6 cellular contexts compared by ENCODE assay signal in genomic region chr17:76346936-76347335, GRCh38. TPM values are rescaled to one million over a fixed set of nuclear protein-coding genes. Genes with fewer than 3 reads are reported as not detected.
DNase-seq lines count a peak whose midpoint lies in the region; ATAC-seq and TF ChIP-seq lines count a peak whose summit lies in the region.
"Not testable (repeated sequence)": the region's sequence is repeated elsewhere in the genome, so short reads cannot be mapped to it uniquely, and the experiment has no call there.

No MANE protein-coding gene starts in this region.

- H3K27me3 ChIP-seq in lower lobe of right lung (ENCODE audit: low read depth); aorta (ENCODE audit: control insufficient read depth in 1 of 2, insufficient read depth in 2 of 2, low read length in 1 of 2): not testable (repeated sequence)

- H3K36me3 Mint-ChIP-seq in brain = peaks cover 64% of the 10 kb centered on the region
- peaks cover 32% of the 10 kb centered on the region for H3K36me3 Mint-ChIP-seq in endothelial cell (ENCODE audit: low read depth, unreplicated experiment)
- peaks cover 31% of the 10 kb centered on the region for H3K36me3 Mint-ChIP-seq in osteocyte (ENCODE audit: unreplicated experiment)

- H3K4me3 Mint-ChIP-seq in brain; osteocyte (ENCODE audit: unreplicated experiment): not testable (repeated sequence)
- H3K4me3 Mint-ChIP-seq in endothelial cell (ENCODE audit: unreplicated experiment) = peak overlapping the region; percentile 60

- H3K9me3 ChIP-seq in lower lobe of right lung; aorta (ENCODE audit: control insufficient read depth, low read length): not testable (repeated sequence)

- H3K27ac ChIP-seq in RWPE1 = 0 out of 2 replicates have a peak overlapping the region, but pooled peaks have one; percentile 13
- not testable (repeated sequence) for H3K27ac ChIP-seq in lower lobe of right lung; aorta (ENCODE audit: low read depth in 1 of 2, low read length in 2 of 2)

- H3K27me3 Mint-ChIP-seq in brain; endothelial cell (ENCODE audit: unreplicated experiment); osteocyte (ENCODE audit: unreplicated experiment): not testable (repeated sequence)

- WGBS in aorta, 2 donors = 91 to 95% methylated on average over 11 of the region's 11 CpGs

- not testable (repeated sequence) for H3K4me3 ChIP-seq in lower lobe of right lung; aorta (ENCODE audit: low read length in 2 of 2)

- POLR2A ChIA-PET in RWPE1 (lab: Yijun Ruan, JAX; ENCODE audit: low non-redundant PET) = not testable (repeated sequence)

- TF ChIP-seq CTCF in RWPE1 (conservative IDR thresholded peaks at IDR 0.05; ENCODE audit: low read depth); brain (conservative IDR thresholded peaks at IDR 0.05); endothelial cell (IDR thresholded peaks at IDR 0.05; ENCODE audit: unreplicated experiment); lower lobe of right lung (IDR thresholded peaks at IDR 0.05); osteocyte (IDR thresholded peaks at IDR 0.05): not testable (repeated sequence)

- CTCF ChIA-PET in RWPE1 (lab: Yijun Ruan, JAX) = not testable (repeated sequence)

- H3K36me3 ChIP-seq in lower lobe of right lung = peaks cover 59% of the 10 kb centered on the region
- H3K36me3 ChIP-seq in aorta (ENCODE audit: control insufficient read depth in 1 of 2, insufficient read depth in 2 of 2, low read length in 1 of 2) = not testable (repeated sequence)

- peak overlapping the region in 4 of 5 experiments; percentile 46 to 93 (median 76) for H3K27ac Mint-ChIP-seq in brain
- H3K27ac Mint-ChIP-seq in endothelial cell (ENCODE audit: unreplicated experiment) = not testable (repeated sequence)
- peak overlapping the region; percentile 23 for H3K27ac Mint-ChIP-seq in osteocyte (ENCODE audit: unreplicated experiment)

- DNase-seq in RWPE1 (ENCODE audit: low spot score); endothelial cell (ENCODE audit: low spot score); osteocyte (ENCODE audit: extremely low spot score, unreplicated experiment): not testable (repeated sequence)
- DNase-seq in lower lobe of right lung (peak; percentile 20), aorta (peak; percentile 35 to 62)

- intact Hi-C loops in lower lobe of right lung (cut with DNase I); aorta (cut with DNase I): not testable (repeated sequence)

- not testable (repeated sequence) for ATAC-seq in lower lobe of right lung; aorta (ENCODE audit: low FRiP score)

- H3K4me1 ChIP-seq in lower lobe of right lung; aorta (ENCODE audit: control insufficient read depth in 1 of 2, insufficient read depth in 2 of 2, low read length in 2 of 2): not testable (repeated sequence)

- H3K9me3 Mint-ChIP-seq in brain; endothelial cell (ENCODE audit: unreplicated experiment); osteocyte (ENCODE audit: unreplicated experiment): not testable (repeated sequence)

- H3K4me1 Mint-ChIP-seq in brain (peaks cover 17% of the 10 kb centered on the region), osteocyte (ENCODE audit: unreplicated experiment) (peaks cover 19% of the 10 kb centered on the region)
- H3K4me1 Mint-ChIP-seq in endothelial cell (ENCODE audit: unreplicated experiment) = not testable (repeated sequence)

RNA-seq across cellular contexts. Expression of gene PRPSAP1, which starts 6.8 kb away (rescaled TPM):
- polyA plus RNA-seq in brain (ENCODE audit: insufficient read depth, low read depth, low replicate concordance) (59.4 TPM), aorta (10 to 100 TPM; 29.7 to 45.2 TPM)
- total RNA-seq in endothelial cell (ENCODE audit: unreplicated experiment) (136 TPM), lower lobe of right lung (70.4 TPM), osteocyte (69.7 and 71.9 TPM in 2 replicates), aorta (10 to 100 TPM; 47.2 to 64.4 TPM)

RNA-seq across cellular contexts. Expression of gene SPHK1, which starts 37.5 kb away (rescaled TPM):
- 1.6 TPM for polyA plus RNA-seq in brain (ENCODE audit: insufficient read depth, low read depth, low replicate concordance)
- total RNA-seq in endothelial cell (ENCODE audit: unreplicated experiment) = 15.4 TPM
- total RNA-seq in lower lobe of right lung = 8.2 TPM
- 15.2 TPM in 2 replicates for total RNA-seq in osteocyte
- 10 to 100 TPM; 22.2 to 24.5 TPM for total RNA-seq in aorta
- 10 to 100 TPM in 1 of 2 donors, 1 to 10 TPM in 1; 8.6 to 13.9 TPM for polyA plus RNA-seq in aorta

RNA-seq across cellular contexts. Expression of gene QRICH2, which starts 38.9 kb away (rescaled TPM):
- polyA plus RNA-seq in brain (ENCODE audit: insufficient read depth, low read depth, low replicate concordance) (1.3 TPM), aorta (10 to 100 TPM in 1 of 2 donors, 1 to 10 TPM in 1; 1.4 to 12.8 TPM)
- total RNA-seq in endothelial cell (ENCODE audit: unreplicated experiment) (15.0 TPM), lower lobe of right lung (4.5 TPM), osteocyte (6.3 and 7.3 TPM in 2 replicates), aorta (1 to 10 TPM; 3.4 to 4.2 TPM)
